ENCODE assay signal across 1 cellular context in the genomic region with DNA sequence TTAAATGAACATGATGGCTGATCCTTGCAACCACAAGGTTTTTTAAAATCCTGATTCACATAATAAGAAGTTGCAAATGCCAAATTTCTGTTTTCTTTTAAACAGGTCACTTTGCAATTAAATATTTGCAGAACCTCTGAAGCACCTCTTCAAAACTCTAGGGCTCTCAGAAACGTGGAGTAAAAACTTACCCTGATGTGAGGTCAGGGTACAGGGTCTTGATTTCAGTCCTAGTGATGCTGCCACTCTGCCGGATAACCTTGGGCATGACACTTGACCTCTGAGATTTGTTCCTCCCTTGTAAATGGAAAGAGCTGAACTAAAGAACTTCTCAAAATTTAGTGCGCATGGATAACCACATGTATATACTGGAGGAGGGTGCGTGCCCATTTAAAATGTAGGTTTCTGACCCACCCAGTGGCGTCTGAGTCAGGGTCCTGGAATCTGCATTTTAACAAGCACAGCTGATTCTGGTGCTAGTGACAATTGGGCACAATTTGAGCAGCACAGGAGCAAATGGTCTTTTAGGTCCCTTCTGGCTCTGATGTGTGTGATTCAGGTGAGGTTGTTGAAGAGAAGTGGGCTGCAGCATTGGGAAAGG.
TF ChIP-seq lines count a peak whose summit lies in the region.

No MANE protein-coding gene starts in this region.

TF ChIP-seq in H1, 55 proteins besides CTCF, POLR2A, EP300 and RAD21:
- TF ChIP-seq HDAC6 (IDR thresholded peaks at IDR 0.05; ENCODE audit: low read depth, low read length) (no peak), ZNF274 (IDR thresholded peaks at IDR 0.05; ENCODE audit: borderline replicate concordance, extremely low read depth, low read length) (no peak), ASH2L (IDR thresholded peaks at IDR 0.05; ENCODE audit: low read length) (no peak), RFX5 (IDR thresholded peaks at IDR 0.05; ENCODE audit: borderline replicate concordance, low read depth, low read length) (no peak), RXRA (IDR thresholded peaks at IDR 0.05; ENCODE audit: insufficient read depth, low read depth, low read length) (no peak), SIN3A (conservative IDR thresholded peaks at IDR 0.05 in 1 of 2, IDR thresholded peaks at IDR 0.05 in 1 of 2; ENCODE audit: low read depth in 1 of 2, low read length in 2 of 2) (no peak), BRCA1 (IDR thresholded peaks at IDR 0.05; ENCODE audit: low read depth, low read length) (no peak), CREB1 (IDR thresholded peaks at IDR 0.05) (no peak), FOSL1 (IDR thresholded peaks at IDR 0.05; ENCODE audit: insufficient read depth, low read depth, low read length) (no peak), GTF2F1 (IDR thresholded peaks at IDR 0.05; ENCODE audit: borderline replicate concordance, low read depth, low read length) (no peak), MAFK (IDR thresholded peaks at IDR 0.05; ENCODE audit: low read depth, low read length) (no peak), POLR2AphosphoS5 (IDR thresholded peaks at IDR 0.05; ENCODE audit: low read depth, low read length) (no peak), TAF1 (IDR thresholded peaks at IDR 0.05; ENCODE audit: low read depth, low read length) (no peak), EZH2 (IDR thresholded peaks at IDR 0.05; ENCODE audit: low read depth, low read length, severe bottlenecking) (no peak), SUZ12 (IDR thresholded peaks at IDR 0.05; ENCODE audit: low read length) (no peak), SAP30 (IDR thresholded peaks at IDR 0.05; ENCODE audit: insufficient read depth, insufficient replicate concordance, low read length) (no peak)
- TF ChIP-seq, protein P1, sequence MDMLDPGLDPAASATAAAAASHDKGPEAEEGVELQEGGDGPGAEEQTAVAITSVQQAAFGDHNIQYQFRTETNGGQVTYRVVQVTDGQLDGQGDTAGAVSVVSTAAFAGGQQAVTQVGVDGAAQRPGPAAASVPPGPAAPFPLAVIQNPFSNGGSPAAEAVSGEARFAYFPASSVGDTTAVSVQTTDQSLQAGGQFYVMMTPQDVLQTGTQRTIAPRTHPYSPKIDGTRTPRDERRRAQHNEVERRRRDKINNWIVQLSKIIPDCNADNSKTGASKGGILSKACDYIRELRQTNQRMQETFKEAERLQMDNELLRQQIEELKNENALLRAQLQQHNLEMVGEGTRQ (IDR thresholded peaks at IDR 0.05; ENCODE audit: low read length): no peak
- TF ChIP-seq, protein P2, sequence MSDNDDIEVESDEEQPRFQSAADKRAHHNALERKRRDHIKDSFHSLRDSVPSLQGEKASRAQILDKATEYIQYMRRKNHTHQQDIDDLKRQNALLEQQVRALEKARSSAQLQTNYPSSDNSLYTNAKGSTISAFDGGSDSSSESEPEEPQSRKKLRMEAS (IDR thresholded peaks at IDR 0.05): no peak
TF ChIP-seq in H1: peak in this region for 0.
